8 cellular contexts compared by ENCODE assay signal in genomic region chr3:159964166-159964973, GRCh38. TPM values are rescaled to one million over a fixed set of nuclear protein-coding genes. Genes with fewer than 3 reads are reported as not detected.
DNase-seq lines count a peak whose midpoint lies in the region; ATAC-seq, FAIRE-seq and TF ChIP-seq lines count a peak whose summit lies in the region.

No MANE protein-coding gene starts in this region.

- no peaks in the 10 kb centered on the region for H3K9me3 ChIP-seq in A673 (ENCODE audit: low read depth, low read length, poor library complexity, severe bottlenecking)

- H3K4me3 ChIP-seq in astrocyte of the spinal cord (ENCODE audit: low read depth, low read length) (no peak overlapping the region), H7 (ENCODE audit: insufficient read depth, low read depth, low read length) (no peak overlapping the region), A673 (ENCODE audit: low read depth, low read length, poor library complexity, severe bottlenecking) (no peak overlapping the region)

- peak; percentile 69 for FAIRE-seq in GM19239 (lab: Jason Lieb, UNC)

- intact Hi-C loops in A673 (cut with micrococcal nuclease; ENCODE audit: unreplicated experiment) = no loop called here

- POLR2A ChIA-PET in A673 (lab: Charles Lee; ENCODE audit: low non-redundant PET) = no interaction called here

- peak; percentile 100 for ATAC-seq in HG03097 (IDR thresholded peaks at IDR 0.05; ENCODE audit: low FRiP score, unreplicated experiment)

- H3K4me1 ChIP-seq in A673 (ENCODE audit: insufficient read depth, low read length, poor library complexity, severe bottlenecking) = no peaks in the 10 kb centered on the region

- H3K27me3 ChIP-seq in H7 (ENCODE audit: control insufficient read depth, insufficient read depth, low read length) (no peaks in the 10 kb centered on the region), A673 (replicated peaks; ENCODE audit: insufficient read depth, low read depth, low read length, poor library complexity) (no peaks in the 10 kb centered on the region)

- in situ Hi-C loops in astrocyte of the spinal cord (cut with HindIII; ENCODE audit: low sequenced_read_pairs) = no loop called here

- no peaks in the 10 kb centered on the region for H3K36me3 ChIP-seq in H7 (replicated peaks; ENCODE audit: control insufficient read depth, insufficient read depth, low read length)
- no peaks in the 10 kb centered on the region for H3K36me3 ChIP-seq in A673 (ENCODE audit: insufficient read depth, low read length, poor library complexity, severe bottlenecking)

- BruUV-seq in A673 (replicated peaks; lab: Mats Ljungman, UMichigan) = no TSS peak

- DNase-seq in AG08396 (ENCODE audit: low spot score) (peak; percentile 59), GM19239 (ENCODE audit: insufficient read length, low spot score) (peak; percentile 42), astrocyte of the spinal cord (ENCODE audit: low read depth, low spot score) (peak; percentile 72), H7 (no peak), A673 (ENCODE audit: low spot score) (no peak)
- DNase-seq in stimulated activated CD4-positive, alpha-beta T cell treated with anti-CD3 and anti-CD28 coated beads, Interleukin-4, amount 100 ng/mL, for 1 hour = no peak
- no peak for DNase-seq in activated CD8-positive, alpha-beta memory T cell treated with anti-CD3 and anti-CD28 coated beads for 24 hours

- no peak overlapping the region for H3K27ac ChIP-seq in A673 (ENCODE audit: low read depth, low read length, poor library complexity, severe bottlenecking)

- no peak for TF ChIP-seq CTCF in astrocyte of the spinal cord (IDR thresholded peaks at IDR 0.05; ENCODE audit: low read depth, low read length)
- TF ChIP-seq CTCF in A673 (conservative IDR thresholded peaks at IDR 0.05; ENCODE audit: low read depth, low read length) = no peak

- CTCF ChIA-PET in A673 (lab: Charles Lee) = no interaction called here

RNA-seq across cellular contexts. Expression of gene IL12A, which starts 24.3 kb away (rescaled TPM):
- total RNA-seq in H7 (2014; rRNA removed; shearing (Covaris generic)) = 0.55 and 1.1 TPM in 2 replicates
- not detected in 2 replicates for total RNA-seq in A673 (2021)

Comparison
In these comparisons a context has a peak if more than half of its experiments do, and no peak if none do; other contexts are left out.
1. DNase-seq: peak in AG08396 (single experiment), GM19239 (single experiment) and astrocyte of the spinal cord (single experiment); none in stimulated activated CD4-positive, alpha-beta T cell treated with anti-CD3 and anti-CD28 coated beads, Interleukin-4, amount 100 ng/mL, for 1 hour (single experiment), H7 (single experiment), activated CD8-positive, alpha-beta memory T cell treated with anti-CD3 and anti-CD28 coated beads for 24 hours (single experiment) and A673 (single experiment).